Comparison of ENCODE assay signal across 19 cellular contexts in genomic region chr1:203426870-203427269, GRCh38. TPM values are rescaled to one million over a fixed set of nuclear protein-coding genes. Genes with fewer than 3 reads are reported as not detected.
"Had no signal": no experiment of that assay in that cellular context is flagged by ENCODE, and none has a peak within 500 bp of the region (broad histone marks: within the 10 kb centered on the region; RNA-seq: fewer than 3 reads in every experiment).

No MANE protein-coding gene starts in this region.

- ATAC-seq: activated naive CD8-positive, alpha-beta T cell treated with anti-CD3 and anti-CD28 coated beads, Interleukin-2, amount 50 U/mL, for 24 hours; activated T-helper 17 cell treated with anti-CD3 and anti-CD28 coated beads, Interleukin-2, amount 50 U/mL, for 72 hours; left cardiac atrium; lower lobe of right lung; stimulated activated memory B cell treated with anti-CD40 and anti-IgM and Interleukin-4, amounts not matched to agents 10 μg/mL and 1 μg/mL and 100 μg/mL, for 72 hours had no signal

- DNase-seq: activated CD4-positive, CD25-positive, alpha-beta regulatory T cell treated with anti-CD3 and anti-CD28 coated beads, Interleukin-2, amount 50 U/mL, for 72 hours; activated naive CD4-positive, alpha-beta T cell treated with anti-CD3 and anti-CD28 coated beads for 36 hours; activated naive CD8-positive, alpha-beta T cell treated with anti-CD3 and anti-CD28 coated beads, Interleukin-2, amount 50 U/mL, for 24 hours; endodermal cell; head of caudate nucleus; left cardiac atrium; lower lobe of right lung; retina; stimulated activated CD4-positive, alpha-beta T cell treated with anti-CD3 and anti-CD28 coated beads, Interleukin-2, amount 100 ng/mL, for 48 hours; T-helper 9 cell; tibial artery had no signal

- H3K36me3 ChIP-seq: ascending aorta, lower lobe of right lung, tibial artery, vagina had no signal

- H3K27me3 ChIP-seq: ascending aorta, tibial artery, vagina had no signal

- H3K27ac ChIP-seq: ascending aorta, lower lobe of right lung, tibial artery, vagina had no signal

- H3K4me3 ChIP-seq: ascending aorta, lower lobe of right lung, tibial artery, vagina had no signal

- H3K9me3 ChIP-seq: ascending aorta, lower lobe of right lung, tibial artery, vagina had no signal

- H3K4me1 ChIP-seq: ascending aorta had no signal

RNA-seq across cellular contexts. Expression of gene PRELP, which starts 48.7 kb away (rescaled TPM):
- total RNA-seq: activated CD8-positive, alpha-beta memory T cell treated with anti-CD3 and anti-CD28 coated beads for 36 hours; activated naive CD4-positive, alpha-beta T cell treated with anti-CD3 and anti-CD28 coated beads for 36 hours; activated T-helper 17 cell treated with anti-CD3 and anti-CD28 coated beads, Interleukin-2, amount 50 U/mL, for 72 hours; bronchial epithelial cell; dermis microvascular lymphatic vessel endothelial cell; epithelial cell of proximal tubule had no signal
